In genomic region chr14:24338843-24339242, GRCh38 we compare ENCODE assay signal across 9 cellular contexts. TPM values are rescaled to one million over a fixed set of nuclear protein-coding genes. Genes with fewer than 3 reads are reported as not detected.
A peak's percentile ranks its signal among the peaks of the same experiment; 100 is the strongest.
DNase-seq lines count a peak whose midpoint lies in the region; ATAC-seq and TF ChIP-seq lines count a peak whose summit lies in the region.
"Had no signal": no experiment of that assay in that cellular context is flagged by ENCODE, and none has a peak within 500 bp of the region (broad histone marks: within the 10 kb centered on the region; RNA-seq: fewer than 3 reads in every experiment).

No MANE protein-coding gene starts in this region.

- no peaks in the 10 kb centered on the region for H4K20me1 ChIP-seq in PC-9 (ENCODE audit: insufficient read depth)

- H3K27me3 ChIP-seq in right cardiac atrium (ENCODE audit: control insufficient read depth, insufficient read depth) (no peaks in the 10 kb centered on the region), PC-9 (ENCODE audit: insufficient read depth, low read depth) (no peaks in the 10 kb centered on the region)

- H3F3A ChIP-seq in PC-9 (ENCODE audit: insufficient read depth, low read depth): no peaks in the 10 kb centered on the region

- H3K9me2 ChIP-seq in PC-9 (ENCODE audit: insufficient read depth): no peaks in the 10 kb centered on the region

- peak overlapping the region; percentile 90 for H3K4me3 Mint-ChIP-seq in natural killer cell

- H2AFZ ChIP-seq in PC-9: no peak overlapping the region

- H3K27ac ChIP-seq in right cardiac atrium (ENCODE audit: low read length): no peak overlapping the region
- H3K27ac ChIP-seq in coronary artery: no peak overlapping the region
- H3K27ac ChIP-seq in PC-9: no peak overlapping the region

- CTCF ChIA-PET in GM10248 (lab: Yijun Ruan, JAX) (interaction anchor here (0.8 to 21.9 kb wide), 7 partner anchors 9 to 95 kb away, joined by 3 to 629 read pairs (median 3); partner anchors contain the start of genes CBLN3, CIDEB, KHNYN and LTB4R2), PC-9 (lab: Charles Lee) (no interaction called here)

- WGBS in right cardiac atrium: 80% methylated on average over 14 of the region's 14 CpGs

- TF ChIP-seq CTCF in coronary artery (IDR thresholded peaks at IDR 0.05): no peak
- TF ChIP-seq CTCF in natural killer cell (IDR thresholded peaks at IDR 0.05): no peak
- TF ChIP-seq CTCF in GM10248 (IDR thresholded peaks at IDR 0.05; ENCODE audit: control extremely low read depth, extremely low read depth, low read depth, missing control alignments): no peak
- no peak for TF ChIP-seq CTCF in PC-9 (conservative IDR thresholded peaks at IDR 0.05)

- H3K36me3 Mint-ChIP-seq in natural killer cell: peaks cover 9% of the 10 kb centered on the region

- ATAC-seq in right cardiac atrium: no peak
- ATAC-seq in left cardiac atrium: no peak
- no peak for ATAC-seq in natural killer cell
- ATAC-seq in HG02610 (IDR thresholded peaks at IDR 0.05; ENCODE audit: unreplicated experiment): no peak

- no TSS peak for BruUV-seq in PC-9 (replicated peaks; lab: Mats Ljungman, UMichigan)

- H3K4me1 ChIP-seq in right cardiac atrium (ENCODE audit: control insufficient read depth, insufficient read depth, low read length): peaks cover 2% of the 10 kb centered on the region
- peaks cover 2% of the 10 kb centered on the region; the same call in 1 of the 2 replicates for H3K4me1 ChIP-seq in PC-9 (replicated peaks; ENCODE audit: insufficient read depth)

- H3K4me3 ChIP-seq in right cardiac atrium (ENCODE audit: low read length) (peak overlapping the region; percentile 50), coronary artery (peak overlapping the region; percentile 59), PC-9 (no peak overlapping the region)

- H3K9me3 Mint-ChIP-seq in natural killer cell: no peaks in the 10 kb centered on the region

- no peaks in the 10 kb centered on the region for H3K36me3 ChIP-seq in PC-9 (ENCODE audit: low read depth)

- no peaks in the 10 kb centered on the region for H3K79me2 ChIP-seq in PC-9 (ENCODE audit: low read depth)

- H3K27ac Mint-ChIP-seq in natural killer cell: peak overlapping the region in 1 of 2 donors; percentile 83

- H3K4me1 Mint-ChIP-seq in natural killer cell: peaks cover 35 to 50% of the 10 kb centered on the region in 2 donors

- POLR2A ChIA-PET in GM10248 (lab: Yijun Ruan, JAX) (interaction anchor here (1.3 kb wide), 1 partner anchor 93 kb away, joined by 5 read pairs; no protein-coding TSS in a partner anchor), PC-9 (lab: Charles Lee; ENCODE audit: unreplicated experiment) (no interaction called here)

- intact Hi-C loops in right cardiac atrium (cut with DNase I) (no loop called here), left cardiac atrium (cut with DNase I) (no loop called here), natural killer cell (cut with micrococcal nuclease) (loop anchor here (10.0 kb wide), 1 partner anchor 816 kb away; no protein-coding TSS in a partner anchor), PC-9 (cut with micrococcal nuclease; ENCODE audit: unreplicated experiment) (no loop called here)

- H3K9me3 ChIP-seq in right cardiac atrium (ENCODE audit: control insufficient read depth, low read length) (no peaks in the 10 kb centered on the region), PC-9 (ENCODE audit: insufficient read depth, low read depth) (no peaks in the 10 kb centered on the region)

- peaks cover 8 to 11% of the 10 kb centered on the region in 2 donors for H3K27me3 Mint-ChIP-seq in natural killer cell (ENCODE audit: low read depth in 2 of 2)

- DNase-seq in right cardiac atrium (no peak), left cardiac atrium (no peak), coronary artery (ENCODE audit: low spot score) (no peak), natural killer cell (no peak), GM10248 (ENCODE audit: extremely low spot score) (no peak), islet precursor cell (no peak), PC-9 (no peak)
- DNase-seq: NCI-H2107 had no signal

- no peak overlapping the region for H3K4me2 ChIP-seq in PC-9

RNA-seq across cellular contexts. Expression of gene RIPK3, which starts 0.9 kb away (rescaled TPM):
- total RNA-seq in right cardiac atrium: 1 to 10 TPM; 2.9 to 7.0 (median 6.4) TPM
- polyA plus RNA-seq in right cardiac atrium: 3.8 TPM
- 1 to 10 TPM; 6.5 to 6.7 TPM for total RNA-seq in left cardiac atrium
- 10 to 100 TPM; 36.1 to 58.2 (median 45.5) TPM for total RNA-seq in natural killer cell
- total RNA-seq in PC-9 (2021): 4.0 and 6.4 TPM in 2 replicates

RNA-seq across cellular contexts. Expression of gene ADCY4, which starts 4.0 kb away (rescaled TPM):
- 10 to 100 TPM; 24.1 to 45.3 (median 32.8) TPM for total RNA-seq in right cardiac atrium
- polyA plus RNA-seq in right cardiac atrium: 33.4 TPM
- total RNA-seq in left cardiac atrium: 10 to 100 TPM; 19.2 to 43.9 TPM
- total RNA-seq in natural killer cell: 10 to 100 TPM in 2 of 3 donors, 1 to 10 TPM in 1; 9.8 to 17.6 (median 11.3) TPM
- 1.8 and 2.0 TPM in 2 replicates for total RNA-seq in PC-9 (2021)

RNA-seq across cellular contexts. Expression of gene LTB4R, which starts 27.5 kb away (rescaled TPM):
- total RNA-seq in right cardiac atrium: 1 to 10 TPM; 2.2 to 3.1 (median 2.4) TPM
- polyA plus RNA-seq in right cardiac atrium: 1.6 TPM
- total RNA-seq in left cardiac atrium: 1 to 10 TPM; 2.8 to 3.2 TPM
- total RNA-seq in natural killer cell: 10 to 100 TPM; 33.5 to 55.7 (median 49.7) TPM
- 10.3 and 16.4 TPM in 2 replicates for total RNA-seq in PC-9 (2021)

RNA-seq across cellular contexts. Expression of gene LTB4R2, which starts 28.9 kb away (rescaled TPM):
- 1 to 10 TPM; 1.2 to 2.1 (median 1.4) TPM for total RNA-seq in right cardiac atrium
- polyA plus RNA-seq in right cardiac atrium: 0.66 TPM
- total RNA-seq in left cardiac atrium: 1 to 10 TPM; 1.6 to 2.8 TPM
- total RNA-seq in natural killer cell: 10 to 100 TPM; 27.6 to 40.5 (median 37.4) TPM
- 15.0 and 26.1 TPM in 2 replicates for total RNA-seq in PC-9 (2021)

RNA-seq across cellular contexts. Expression of gene NFATC4, which starts 29.1 kb away (rescaled TPM):
- total RNA-seq in right cardiac atrium (10 to 100 TPM; 15.7 to 40.0 (median 31.0) TPM), left cardiac atrium (10 to 100 TPM; 23.9 to 30.9 TPM), natural killer cell (not detected), PC-9 (2021) (48.3 and 76.3 TPM in 2 replicates)
- 25.8 TPM for polyA plus RNA-seq in right cardiac atrium
